Comparison of ENCODE assay signal across 23 cellular contexts in genomic region chr6:46207174-46207573, GRCh38. TPM values are rescaled to one million over a fixed set of nuclear protein-coding genes. Genes with fewer than 3 reads are reported as not detected.
DNase-seq lines count a peak whose midpoint lies in the region; ATAC-seq and TF ChIP-seq lines count a peak whose summit lies in the region.
"Had no signal": no experiment of that assay in that cellular context is flagged by ENCODE, and none has a peak within 500 bp of the region (broad histone marks: within the 10 kb centered on the region; RNA-seq: fewer than 3 reads in every experiment).

No MANE protein-coding gene starts in this region.

- H3K27me3 ChIP-seq in heart left ventricle: no peaks in the 10 kb centered on the region
- no peaks in the 10 kb centered on the region for H3K27me3 ChIP-seq in psoas muscle (ENCODE audit: insufficient read depth in 3 of 3, low read length in 2 of 3)
- H3K27me3 ChIP-seq in H9 (ENCODE audit: insufficient read depth, low read length): no peaks in the 10 kb centered on the region

- peaks cover 2% of the 10 kb centered on the region for H3K27me3 Mint-ChIP-seq in H9 (ENCODE audit: low read depth)
- H3K27me3 Mint-ChIP-seq: CD4-positive, CD25-positive, alpha-beta regulatory T cell had no signal

- no peak overlapping the region for H3K4me2 ChIP-seq in H9 (ENCODE audit: insufficient read depth, insufficient read length, low read length)

- no peak overlapping the region for H3K56ac ChIP-seq in H9 (ENCODE audit: insufficient read length, low read depth, low read length)

- no peak overlapping the region for H2BK20ac ChIP-seq in H9 (ENCODE audit: low read depth, low read length, poor library complexity, severe bottlenecking)

- no peak for TF ChIP-seq POLR2A in heart left ventricle (IDR thresholded peaks at IDR 0.05)

- H3K27ac Mint-ChIP-seq in H9: no peak overlapping the region
- H3K27ac Mint-ChIP-seq: CD4-positive, CD25-positive, alpha-beta regulatory T cell had no signal

- H3K4me3 ChIP-seq in heart left ventricle: no peak overlapping the region
- no peak overlapping the region for H3K4me3 ChIP-seq in LNCaP clone FGC (ENCODE audit: low read depth, low read length)
- H3K4me3 ChIP-seq in psoas muscle: no peak overlapping the region
- H3K4me3 ChIP-seq: SK-N-MC had no signal

- H4K5ac ChIP-seq in H9 (ENCODE audit: insufficient read length, low read depth, low read length): no peak overlapping the region

- H3K9me3 ChIP-seq in heart left ventricle: peaks cover 0 to 7% (median 0%) of the 10 kb centered on the region in 12 donors
- H3K9me3 ChIP-seq in psoas muscle: no peaks in the 10 kb centered on the region
- H3K9me3 ChIP-seq in H9 (ENCODE audit: control insufficient read depth, low read depth, low read length): no peaks in the 10 kb centered on the region

- no peak overlapping the region for H2AFZ ChIP-seq in H9 (ENCODE audit: low read length)

- H3K9me3 Mint-ChIP-seq in H9: no peaks in the 10 kb centered on the region

- H3K14ac ChIP-seq in H9 (ENCODE audit: insufficient read depth, low read length): no peak overlapping the region

- no peak overlapping the region for H3K9ac ChIP-seq in H9 (ENCODE audit: extremely low read depth, insufficient read length, low read length)

- H3K23me2 ChIP-seq in H9 (ENCODE audit: insufficient read length, low read depth, low read length, poor library complexity, severe bottlenecking): no peaks in the 10 kb centered on the region

- no peaks in the 10 kb centered on the region for H3K36me3 Mint-ChIP-seq in H9 (ENCODE audit: insufficient read depth in 1 of 3, low read depth in 3 of 3)
- H3K36me3 Mint-ChIP-seq: CD4-positive, CD25-positive, alpha-beta regulatory T cell had no signal

- peak in 2 of 12 donors; percentile 14 to 22 for TF ChIP-seq CTCF in heart left ventricle (IDR thresholded peaks at IDR 0.05)
- TF ChIP-seq CTCF in LNCaP clone FGC (IDR thresholded peaks at IDR 0.05; ENCODE audit: control insufficient read depth, extremely low read depth, insufficient read depth): peak; percentile 40
- TF ChIP-seq CTCF in VCaP (conservative IDR thresholded peaks at IDR 0.05): peak; percentile 30
- peak; percentile 20 for TF ChIP-seq CTCF in psoas muscle (IDR thresholded peaks at IDR 0.05)
- TF ChIP-seq CTCF in GM13977 (IDR thresholded peaks at IDR 0.05; ENCODE audit: extremely low read depth, insufficient read depth, missing control alignments): no peak
- no peak for TF ChIP-seq CTCF in H9 (conservative IDR thresholded peaks at IDR 0.05)

- H3K79me2 ChIP-seq in H9 (ENCODE audit: insufficient read depth, low read length): no peaks in the 10 kb centered on the region

- H3K4me1 Mint-ChIP-seq in H9: no peaks in the 10 kb centered on the region
- H3K4me1 Mint-ChIP-seq: CD4-positive, CD25-positive, alpha-beta regulatory T cell had no signal

- no peak overlapping the region for H3K4ac ChIP-seq in H9 (ENCODE audit: low read depth, low read length)

- no peak overlapping the region for H4K8ac ChIP-seq in H9 (replicated peaks; ENCODE audit: insufficient read length, low read depth, low read length)

- ATAC-seq in heart left ventricle: peak; percentile 28 to 58 (median 40)
- no peak for ATAC-seq in left cardiac atrium
- ATAC-seq in psoas muscle: peak; percentile 49 to 90 (median 72)
- ATAC-seq in GM19452 (IDR thresholded peaks at IDR 0.05; ENCODE audit: unreplicated experiment): no peak

- no peak overlapping the region for H3T11ph ChIP-seq in H9 (ENCODE audit: low read length)

- no peak overlapping the region for H3K27ac ChIP-seq in heart left ventricle
- no peak overlapping the region for H3K27ac ChIP-seq in VCaP
- H3K27ac ChIP-seq in psoas muscle: no peak overlapping the region
- no peak overlapping the region for H3K27ac ChIP-seq in H9 (ENCODE audit: insufficient read length, low read depth, low read length)
- H3K27ac ChIP-seq: HL-60, SK-N-MC had no signal

- H3K23ac ChIP-seq in H9 (ENCODE audit: insufficient read length, low read depth, low read length): no peak overlapping the region

- WGBS in heart left ventricle, 4 donors: 87 to 92% (median 89%) methylated on average over 3 of the region's 3 CpGs
- 62 to 75% (median 68%) methylated on average over 3 of the region's 3 CpGs for WGBS in psoas muscle, 3 donors
- WGBS in H9 (ENCODE audit: extremely low coverage, insufficient read length, low lambda C conversion rate): no CpG with 5 or more reads among the region's 3 CpGs

- H4K20me1 ChIP-seq in H9 (ENCODE audit: control insufficient read depth, insufficient read depth, insufficient read length): no peaks in the 10 kb centered on the region

- DNase-seq in heart left ventricle (no peak), left cardiac atrium (no peak), LNCaP clone FGC (ENCODE audit: low read depth) (peak; percentile 10), psoas muscle (no peak), GM13977 (ENCODE audit: low spot score) (no peak), H9 (no peak)
- DNase-seq: CD4-positive, CD25-positive, alpha-beta regulatory T cell; EL; H7; KG1; NCI-H1105 treated with DMSO at 0.1 percent for 48 hours; NCI-H2029 treated with DMSO at 0.1 percent for 48 hours; NCI-H2227 treated with DMSO at 0.1 percent for 48 hours; NCI-H510A; NCI-H774; SHP77 treated with DMSO at 0.1 percent for 48 hours; SW 1271 had no signal

- H2BK15ac ChIP-seq in H9 (ENCODE audit: low read depth, low read length): no peak overlapping the region

- H3K4me1 ChIP-seq in heart left ventricle (no peaks in the 10 kb centered on the region), psoas muscle (peaks cover 7% of the 10 kb centered on the region), H9 (ENCODE audit: insufficient read depth, low read length) (no peaks in the 10 kb centered on the region)

- H2BK120ac ChIP-seq in H9 (ENCODE audit: low read depth, low read length, poor library complexity, severe bottlenecking): no peak overlapping the region

- intact Hi-C loops in heart left ventricle (cut with DNase I): loop anchor here in 7 of 10 donors (2.0 to 10.0 kb wide), 6 partner anchors 102 to 272 kb away; no protein-coding TSS in a partner anchor
- intact Hi-C loops in left cardiac atrium (cut with DNase I): loop anchor here in 1 of 2 donors (5.0 kb wide), 1 partner anchor 115 kb away; no protein-coding TSS in a partner anchor
- intact Hi-C loops in psoas muscle (cut with DNase I): loop anchor here (5.0 kb wide), 1 partner anchor 115 kb away; no protein-coding TSS in a partner anchor

- H3K4me3 Mint-ChIP-seq in H9: no peak overlapping the region
- H3K4me3 Mint-ChIP-seq: CD4-positive, CD25-positive, alpha-beta regulatory T cell had no signal

- H2BK12ac ChIP-seq in H9 (ENCODE audit: insufficient read length, low read depth, low read length): no peak overlapping the region

- in situ Hi-C loops in GM13977 (cut with MboI; ENCODE audit: low pct_unique_long_range_greater_than_20kb, low sequenced_read_pairs, unreplicated experiment): no loop called here

- H2AK5ac ChIP-seq in H9 (ENCODE audit: insufficient read length, low read length): no peak overlapping the region

- no peaks in the 10 kb centered on the region for H3K79me1 ChIP-seq in H9 (ENCODE audit: insufficient read depth, low read depth, low read length, poor library complexity, severe bottlenecking)

- H3K36me3 ChIP-seq in heart left ventricle (no peaks in the 10 kb centered on the region), psoas muscle (ENCODE audit: insufficient read depth in 1 of 2, low read depth in 1 of 2) (no peaks in the 10 kb centered on the region)

- H3K18ac ChIP-seq in H9 (ENCODE audit: insufficient read length, low read depth, low read length): no peak overlapping the region

- no peak overlapping the region for H2BK5ac ChIP-seq in H9 (ENCODE audit: insufficient read length, low read length)

- no peak overlapping the region for H4K91ac ChIP-seq in H9 (ENCODE audit: insufficient read length, low read depth, low read length)

RNA-seq across cellular contexts. Expression of gene ENPP5, which starts 36.4 kb away (rescaled TPM):
- total RNA-seq in heart left ventricle (1 to 10 TPM; 2.7 to 8.8 (median 4.5) TPM), left cardiac atrium (1 to 10 TPM; 5.7 to 6.9 TPM), psoas muscle (1 to 10 TPM; 3.2 to 7.1 (median 5.6) TPM), H9 (2021) (4.6 and 5.1 TPM in 2 replicates)
- polyA plus RNA-seq in heart left ventricle (1 to 10 TPM; 1.7 to 5.9 TPM), psoas muscle (10 to 100 TPM in 1 of 3 donors, 1 to 10 TPM in 2; 1.8 to 26.8 (median 2.9) TPM)
- total RNA-seq: CD4-positive, CD25-positive, alpha-beta regulatory T cell; HT1080 had no signal
- polyA plus RNA-seq: BJ had no signal

Comparison
In these comparisons a context has a peak if more than half of its experiments do, and no peak if none do; other contexts are left out.
1. ATAC-seq: peak in heart left ventricle (4 of 4) and psoas muscle (4 of 4); none in left cardiac atrium (0 of 2) and GM19452 (single experiment).
2. CTCF ChIP-seq: peak in LNCaP clone FGC (single experiment), VCaP (single experiment) and psoas muscle (single experiment); none in GM13977 (single experiment) and H9 (single experiment).